In the genomic region with DNA sequence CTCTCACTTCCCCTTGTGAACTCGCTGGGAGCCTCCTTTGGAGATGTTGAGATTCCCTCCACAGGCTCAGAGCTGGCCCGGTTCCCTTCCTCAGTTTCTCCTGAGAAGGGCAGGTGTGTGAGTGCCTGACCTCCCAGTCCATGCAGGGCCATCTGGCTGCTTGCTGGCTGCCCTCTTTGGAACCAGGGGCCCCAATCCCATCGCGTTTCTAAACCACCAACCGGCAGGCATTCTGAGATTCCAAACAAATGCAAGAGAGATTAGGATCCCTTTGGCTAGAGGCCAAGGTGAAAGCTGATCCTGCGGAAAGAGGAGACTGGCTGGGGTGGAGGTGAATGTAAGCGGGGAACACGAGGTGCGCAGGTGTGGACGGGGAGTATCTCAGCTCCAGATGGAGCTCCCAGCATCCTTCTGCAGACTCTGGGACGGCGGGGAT, we compare ENCODE assay signal across 1 cellular context.
TF ChIP-seq lines count a peak whose summit lies in the region.

No MANE protein-coding gene starts in this region.

TF ChIP-seq in HEK293, 187 proteins besides CTCF, POLR2A, EP300 and RAD21 (continued from another document and continues in another):
- TF ChIP-seq, protein P1, sequence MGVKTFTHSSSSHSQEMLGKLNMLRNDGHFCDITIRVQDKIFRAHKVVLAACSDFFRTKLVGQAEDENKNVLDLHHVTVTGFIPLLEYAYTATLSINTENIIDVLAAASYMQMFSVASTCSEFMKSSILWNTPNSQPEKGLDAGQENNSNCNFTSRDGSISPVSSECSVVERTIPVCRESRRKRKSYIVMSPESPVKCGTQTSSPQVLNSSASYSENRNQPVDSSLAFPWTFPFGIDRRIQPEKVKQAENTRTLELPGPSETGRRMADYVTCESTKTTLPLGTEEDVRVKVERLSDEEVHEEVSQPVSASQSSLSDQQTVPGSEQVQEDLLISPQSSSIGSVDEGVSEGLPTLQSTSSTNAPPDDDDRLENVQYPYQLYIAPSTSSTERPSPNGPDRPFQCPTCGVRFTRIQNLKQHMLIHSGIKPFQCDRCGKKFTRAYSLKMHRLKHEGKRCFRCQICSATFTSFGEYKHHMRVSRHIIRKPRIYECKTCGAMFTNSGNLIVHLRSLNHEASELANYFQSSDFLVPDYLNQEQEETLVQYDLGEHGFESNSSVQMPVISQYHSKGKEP (tag by site-specific recombination; IDR thresholded peaks at IDR 0.05) = peak; percentile 83; the same call in 1 of the 2 replicates
- TF ChIP-seq ZFP69B (tag by site-specific recombination; IDR thresholded peaks at IDR 0.05) (no peak), ZNF24 (tag by site-specific recombination; IDR thresholded peaks at IDR 0.05) (no peak; the same call in 1 of the 2 replicates), SP3 (tag by site-specific recombination; IDR thresholded peaks at IDR 0.05) (no peak), ZNF169 (tag by site-specific recombination; IDR thresholded peaks at IDR 0.05) (no peak), HOXC10 (CRISPR knock-in tag; IDR thresholded peaks at IDR 0.05) (no peak), ZNF830 (tag by site-specific recombination; IDR thresholded peaks at IDR 0.05; ENCODE audit: low read depth) (no peak), GFI1B (tag by site-specific recombination; IDR thresholded peaks at IDR 0.05) (0 out of 2 replicates have a peak, but pooled peaks have one; percentile 18), KLF10 (tag by site-specific recombination; IDR thresholded peaks at IDR 0.05) (no peak), ZNF114 (tag by site-specific recombination; IDR thresholded peaks at IDR 0.05) (no peak), ZNF658 (tag by site-specific recombination; IDR thresholded peaks at IDR 0.05) (no peak), ZNF433 (tag by site-specific recombination; IDR thresholded peaks at IDR 0.05; ENCODE audit: low read depth) (no peak), ZNF768 (tag by site-specific recombination; IDR thresholded peaks at IDR 0.05) (no peak), ZNF555 (tag by site-specific recombination; conservative IDR thresholded peaks at IDR 0.05) (no peak), ZNF426 (tag by site-specific recombination; IDR thresholded peaks at IDR 0.05) (no peak), SP2 (tag by site-specific recombination; IDR thresholded peaks at IDR 0.05) (no peak), ZNF791 (tag by site-specific recombination; IDR thresholded peaks at IDR 0.05) (no peak), ZNF302 (tag by site-specific recombination; IDR thresholded peaks at IDR 0.05; ENCODE audit: low read depth) (no peak), KLF7 (tag by site-specific recombination; IDR thresholded peaks at IDR 0.05; ENCODE audit: borderline replicate concordance) (no peak), ZNF510 (tag by site-specific recombination; IDR thresholded peaks at IDR 0.05; ENCODE audit: insufficient replicate concordance) (no peak), ZNF354C (tag by site-specific recombination; IDR thresholded peaks at IDR 0.05; ENCODE audit: borderline replicate concordance, low read depth) (no peak), BCL11B (tag by site-specific recombination; IDR thresholded peaks at IDR 0.05; ENCODE audit: low read depth) (no peak), ZNF416 (tag by site-specific recombination; IDR thresholded peaks at IDR 0.05) (no peak), ZNF654 (tag by site-specific recombination; IDR thresholded peaks at IDR 0.05; ENCODE audit: low read depth) (no peak), ZNF133 (tag by site-specific recombination; IDR thresholded peaks at IDR 0.05) (no peak), SETDB1 (IDR thresholded peaks at IDR 0.05; ENCODE audit: insufficient read length, low read length) (no peak), ZNF2 (tag by site-specific recombination; IDR thresholded peaks at IDR 0.05) (no peak)
- TF ChIP-seq, protein P2, sequence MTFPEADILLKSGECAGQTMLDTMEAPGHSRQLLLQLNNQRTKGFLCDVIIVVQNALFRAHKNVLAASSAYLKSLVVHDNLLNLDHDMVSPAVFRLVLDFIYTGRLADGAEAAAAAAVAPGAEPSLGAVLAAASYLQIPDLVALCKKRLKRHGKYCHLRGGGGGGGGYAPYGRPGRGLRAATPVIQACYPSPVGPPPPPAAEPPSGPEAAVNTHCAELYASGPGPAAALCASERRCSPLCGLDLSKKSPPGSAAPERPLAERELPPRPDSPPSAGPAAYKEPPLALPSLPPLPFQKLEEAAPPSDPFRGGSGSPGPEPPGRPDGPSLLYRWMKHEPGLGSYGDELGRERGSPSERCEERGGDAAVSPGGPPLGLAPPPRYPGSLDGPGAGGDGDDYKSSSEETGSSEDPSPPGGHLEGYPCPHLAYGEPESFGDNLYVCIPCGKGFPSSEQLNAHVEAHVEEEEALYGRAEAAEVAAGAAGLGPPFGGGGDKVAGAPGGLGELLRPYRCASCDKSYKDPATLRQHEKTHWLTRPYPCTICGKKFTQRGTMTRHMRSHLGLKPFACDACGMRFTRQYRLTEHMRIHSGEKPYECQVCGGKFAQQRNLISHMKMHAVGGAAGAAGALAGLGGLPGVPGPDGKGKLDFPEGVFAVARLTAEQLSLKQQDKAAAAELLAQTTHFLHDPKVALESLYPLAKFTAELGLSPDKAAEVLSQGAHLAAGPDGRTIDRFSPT (tag by site-specific recombination; IDR thresholded peaks at IDR 0.05) = no peak
- TF ChIP-seq, protein P3, sequence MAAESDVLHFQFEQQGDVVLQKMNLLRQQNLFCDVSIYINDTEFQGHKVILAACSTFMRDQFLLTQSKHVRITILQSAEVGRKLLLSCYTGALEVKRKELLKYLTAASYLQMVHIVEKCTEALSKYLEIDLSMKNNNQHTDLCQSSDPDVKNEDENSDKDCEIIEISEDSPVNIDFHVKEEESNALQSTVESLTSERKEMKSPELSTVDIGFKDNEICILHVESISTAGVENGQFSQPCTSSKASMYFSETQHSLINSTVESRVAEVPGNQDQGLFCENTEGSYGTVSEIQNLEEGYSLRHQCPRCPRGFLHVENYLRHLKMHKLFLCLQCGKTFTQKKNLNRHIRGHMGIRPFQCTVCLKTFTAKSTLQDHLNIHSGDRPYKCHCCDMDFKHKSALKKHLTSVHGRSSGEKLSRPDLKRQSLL (tag by site-specific recombination; IDR thresholded peaks at IDR 0.05) = no peak
- TF ChIP-seq, protein P4, sequence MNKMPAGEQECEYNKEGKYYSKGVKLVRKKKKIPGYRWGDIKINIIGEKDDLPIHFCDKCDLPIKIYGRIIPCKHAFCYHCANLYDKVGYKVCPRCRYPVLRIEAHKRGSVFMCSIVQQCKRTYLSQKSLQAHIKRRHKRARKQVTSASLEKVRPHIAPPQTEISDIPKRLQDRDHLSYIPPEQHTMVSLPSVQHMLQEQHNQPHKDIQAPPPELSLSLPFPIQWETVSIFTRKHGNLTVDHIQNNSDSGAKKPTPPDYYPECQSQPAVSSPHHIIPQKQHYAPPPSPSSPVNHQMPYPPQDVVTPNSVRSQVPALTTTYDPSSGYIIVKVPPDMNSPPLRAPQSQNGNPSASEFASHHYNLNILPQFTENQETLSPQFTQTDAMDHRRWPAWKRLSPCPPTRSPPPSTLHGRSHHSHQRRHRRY (tag by site-specific recombination; IDR thresholded peaks at IDR 0.05) = no peak
- TF ChIP-seq, protein P5, sequence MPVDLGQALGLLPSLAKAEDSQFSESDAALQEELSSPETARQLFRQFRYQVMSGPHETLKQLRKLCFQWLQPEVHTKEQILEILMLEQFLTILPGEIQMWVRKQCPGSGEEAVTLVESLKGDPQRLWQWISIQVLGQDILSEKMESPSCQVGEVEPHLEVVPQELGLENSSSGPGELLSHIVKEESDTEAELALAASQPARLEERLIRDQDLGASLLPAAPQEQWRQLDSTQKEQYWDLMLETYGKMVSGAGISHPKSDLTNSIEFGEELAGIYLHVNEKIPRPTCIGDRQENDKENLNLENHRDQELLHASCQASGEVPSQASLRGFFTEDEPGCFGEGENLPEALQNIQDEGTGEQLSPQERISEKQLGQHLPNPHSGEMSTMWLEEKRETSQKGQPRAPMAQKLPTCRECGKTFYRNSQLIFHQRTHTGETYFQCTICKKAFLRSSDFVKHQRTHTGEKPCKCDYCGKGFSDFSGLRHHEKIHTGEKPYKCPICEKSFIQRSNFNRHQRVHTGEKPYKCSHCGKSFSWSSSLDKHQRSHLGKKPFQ (tag by site-specific recombination; IDR thresholded peaks at IDR 0.05) = no peak
- TF ChIP-seq, protein P6, sequence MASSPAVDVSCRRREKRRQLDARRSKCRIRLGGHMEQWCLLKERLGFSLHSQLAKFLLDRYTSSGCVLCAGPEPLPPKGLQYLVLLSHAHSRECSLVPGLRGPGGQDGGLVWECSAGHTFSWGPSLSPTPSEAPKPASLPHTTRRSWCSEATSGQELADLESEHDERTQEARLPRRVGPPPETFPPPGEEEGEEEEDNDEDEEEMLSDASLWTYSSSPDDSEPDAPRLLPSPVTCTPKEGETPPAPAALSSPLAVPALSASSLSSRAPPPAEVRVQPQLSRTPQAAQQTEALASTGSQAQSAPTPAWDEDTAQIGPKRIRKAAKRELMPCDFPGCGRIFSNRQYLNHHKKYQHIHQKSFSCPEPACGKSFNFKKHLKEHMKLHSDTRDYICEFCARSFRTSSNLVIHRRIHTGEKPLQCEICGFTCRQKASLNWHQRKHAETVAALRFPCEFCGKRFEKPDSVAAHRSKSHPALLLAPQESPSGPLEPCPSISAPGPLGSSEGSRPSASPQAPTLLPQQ (tag by site-specific recombination; IDR thresholded peaks at IDR 0.05) = 0 out of 2 replicates have a peak, but pooled peaks have one; percentile 14
- TF ChIP-seq, protein P7, sequence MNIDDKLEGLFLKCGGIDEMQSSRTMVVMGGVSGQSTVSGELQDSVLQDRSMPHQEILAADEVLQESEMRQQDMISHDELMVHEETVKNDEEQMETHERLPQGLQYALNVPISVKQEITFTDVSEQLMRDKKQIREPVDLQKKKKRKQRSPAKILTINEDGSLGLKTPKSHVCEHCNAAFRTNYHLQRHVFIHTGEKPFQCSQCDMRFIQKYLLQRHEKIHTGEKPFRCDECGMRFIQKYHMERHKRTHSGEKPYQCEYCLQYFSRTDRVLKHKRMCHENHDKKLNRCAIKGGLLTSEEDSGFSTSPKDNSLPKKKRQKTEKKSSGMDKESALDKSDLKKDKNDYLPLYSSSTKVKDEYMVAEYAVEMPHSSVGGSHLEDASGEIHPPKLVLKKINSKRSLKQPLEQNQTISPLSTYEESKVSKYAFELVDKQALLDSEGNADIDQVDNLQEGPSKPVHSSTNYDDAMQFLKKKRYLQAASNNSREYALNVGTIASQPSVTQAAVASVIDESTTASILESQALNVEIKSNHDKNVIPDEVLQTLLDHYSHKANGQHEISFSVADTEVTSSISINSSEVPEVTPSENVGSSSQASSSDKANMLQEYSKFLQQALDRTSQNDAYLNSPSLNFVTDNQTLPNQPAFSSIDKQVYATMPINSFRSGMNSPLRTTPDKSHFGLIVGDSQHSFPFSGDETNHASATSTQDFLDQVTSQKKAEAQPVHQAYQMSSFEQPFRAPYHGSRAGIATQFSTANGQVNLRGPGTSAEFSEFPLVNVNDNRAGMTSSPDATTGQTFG (tag by site-specific recombination; IDR thresholded peaks at IDR 0.05; ENCODE audit: borderline replicate concordance) = no peak
- TF ChIP-seq, protein P8, sequence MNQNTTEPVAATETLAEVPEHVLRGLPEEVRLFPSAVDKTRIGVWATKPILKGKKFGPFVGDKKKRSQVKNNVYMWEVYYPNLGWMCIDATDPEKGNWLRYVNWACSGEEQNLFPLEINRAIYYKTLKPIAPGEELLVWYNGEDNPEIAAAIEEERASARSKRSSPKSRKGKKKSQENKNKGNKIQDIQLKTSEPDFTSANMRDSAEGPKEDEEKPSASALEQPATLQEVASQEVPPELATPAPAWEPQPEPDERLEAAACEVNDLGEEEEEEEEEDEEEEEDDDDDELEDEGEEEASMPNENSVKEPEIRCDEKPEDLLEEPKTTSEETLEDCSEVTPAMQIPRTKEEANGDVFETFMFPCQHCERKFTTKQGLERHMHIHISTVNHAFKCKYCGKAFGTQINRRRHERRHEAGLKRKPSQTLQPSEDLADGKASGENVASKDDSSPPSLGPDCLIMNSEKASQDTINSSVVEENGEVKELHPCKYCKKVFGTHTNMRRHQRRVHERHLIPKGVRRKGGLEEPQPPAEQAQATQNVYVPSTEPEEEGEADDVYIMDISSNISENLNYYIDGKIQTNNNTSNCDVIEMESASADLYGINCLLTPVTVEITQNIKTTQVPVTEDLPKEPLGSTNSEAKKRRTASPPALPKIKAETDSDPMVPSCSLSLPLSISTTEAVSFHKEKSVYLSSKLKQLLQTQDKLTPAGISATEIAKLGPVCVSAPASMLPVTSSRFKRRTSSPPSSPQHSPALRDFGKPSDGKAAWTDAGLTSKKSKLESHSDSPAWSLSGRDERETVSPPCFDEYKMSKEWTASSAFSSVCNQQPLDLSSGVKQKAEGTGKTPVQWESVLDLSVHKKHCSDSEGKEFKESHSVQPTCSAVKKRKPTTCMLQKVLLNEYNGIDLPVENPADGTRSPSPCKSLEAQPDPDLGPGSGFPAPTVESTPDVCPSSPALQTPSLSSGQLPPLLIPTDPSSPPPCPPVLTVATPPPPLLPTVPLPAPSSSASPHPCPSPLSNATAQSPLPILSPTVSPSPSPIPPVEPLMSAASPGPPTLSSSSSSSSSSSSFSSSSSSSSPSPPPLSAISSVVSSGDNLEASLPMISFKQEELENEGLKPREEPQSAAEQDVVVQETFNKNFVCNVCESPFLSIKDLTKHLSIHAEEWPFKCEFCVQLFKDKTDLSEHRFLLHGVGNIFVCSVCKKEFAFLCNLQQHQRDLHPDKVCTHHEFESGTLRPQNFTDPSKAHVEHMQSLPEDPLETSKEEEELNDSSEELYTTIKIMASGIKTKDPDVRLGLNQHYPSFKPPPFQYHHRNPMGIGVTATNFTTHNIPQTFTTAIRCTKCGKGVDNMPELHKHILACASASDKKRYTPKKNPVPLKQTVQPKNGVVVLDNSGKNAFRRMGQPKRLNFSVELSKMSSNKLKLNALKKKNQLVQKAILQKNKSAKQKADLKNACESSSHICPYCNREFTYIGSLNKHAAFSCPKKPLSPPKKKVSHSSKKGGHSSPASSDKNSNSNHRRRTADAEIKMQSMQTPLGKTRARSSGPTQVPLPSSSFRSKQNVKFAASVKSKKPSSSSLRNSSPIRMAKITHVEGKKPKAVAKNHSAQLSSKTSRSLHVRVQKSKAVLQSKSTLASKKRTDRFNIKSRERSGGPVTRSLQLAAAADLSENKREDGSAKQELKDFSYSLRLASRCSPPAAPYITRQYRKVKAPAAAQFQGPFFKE (tag by site-specific recombination; IDR thresholded peaks at IDR 0.05; ENCODE audit: borderline replicate concordance) = no peak
- TF ChIP-seq, protein P9, sequence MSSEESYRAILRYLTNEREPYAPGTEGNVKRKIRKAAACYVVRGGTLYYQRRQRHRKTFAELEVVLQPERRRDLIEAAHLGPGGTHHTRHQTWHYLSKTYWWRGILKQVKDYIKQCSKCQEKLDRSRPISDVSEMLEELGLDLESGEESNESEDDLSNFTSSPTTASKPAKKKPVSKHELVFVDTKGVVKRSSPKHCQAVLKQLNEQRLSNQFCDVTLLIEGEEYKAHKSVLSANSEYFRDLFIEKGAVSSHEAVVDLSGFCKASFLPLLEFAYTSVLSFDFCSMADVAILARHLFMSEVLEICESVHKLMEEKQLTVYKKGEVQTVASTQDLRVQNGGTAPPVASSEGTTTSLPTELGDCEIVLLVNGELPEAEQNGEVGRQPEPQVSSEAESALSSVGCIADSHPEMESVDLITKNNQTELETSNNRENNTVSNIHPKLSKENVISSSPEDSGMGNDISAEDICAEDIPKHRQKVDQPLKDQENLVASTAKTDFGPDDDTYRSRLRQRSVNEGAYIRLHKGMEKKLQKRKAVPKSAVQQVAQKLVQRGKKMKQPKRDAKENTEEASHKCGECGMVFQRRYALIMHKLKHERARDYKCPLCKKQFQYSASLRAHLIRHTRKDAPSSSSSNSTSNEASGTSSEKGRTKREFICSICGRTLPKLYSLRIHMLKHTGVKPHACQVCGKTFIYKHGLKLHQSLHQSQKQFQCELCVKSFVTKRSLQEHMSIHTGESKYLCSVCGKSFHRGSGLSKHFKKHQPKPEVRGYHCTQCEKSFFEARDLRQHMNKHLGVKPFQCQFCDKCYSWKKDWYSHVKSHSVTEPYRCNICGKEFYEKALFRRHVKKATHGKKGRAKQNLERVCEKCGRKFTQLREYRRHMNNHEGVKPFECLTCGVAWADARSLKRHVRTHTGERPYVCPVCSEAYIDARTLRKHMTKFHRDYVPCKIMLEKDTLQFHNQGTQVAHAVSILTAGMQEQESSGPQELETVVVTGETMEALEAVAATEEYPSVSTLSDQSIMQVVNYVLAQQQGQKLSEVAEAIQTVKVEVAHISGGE (tag by site-specific recombination; conservative IDR thresholded peaks at IDR 0.05; ENCODE audit: low read depth) = no peak
